17 cellular contexts compared by ENCODE assay signal in genomic region chr14:61183486-61183885, GRCh38.
DNase-seq lines count a peak whose midpoint lies in the region; ATAC-seq lines count a peak whose summit lies in the region.
"Had no signal": no experiment of that assay in that cellular context is flagged by ENCODE, and none has a peak within 500 bp of the region (broad histone marks: within the 10 kb centered on the region; RNA-seq: fewer than 3 reads in every experiment).

No MANE protein-coding gene starts in this region.

- no peak overlapping the region for H3K4me3 Mint-ChIP-seq in activated T-helper 2 cell treated with anti-CD3 and anti-CD28 coated beads, Interferon-gamma antibody, Interleukin-2, Interleukin-4, amounts not matched to agents 10 μg/mL and 5 μg/mL and 100 μg/mL, durations not matched to agents 14 hours and 24 hours and 36 hours (ENCODE audit: low read depth)
- H3K4me3 Mint-ChIP-seq: activated naive CD8-positive, alpha-beta T cell treated with anti-CD3 and anti-CD28 coated beads, Interleukin-2, amount 10 ng/mL, durations not matched to agents 7 days and 5 days; CD14-positive monocyte; type B pancreatic cell had no signal

- no peaks in the 10 kb centered on the region for H3K36me3 ChIP-seq in MG63
- H3K36me3 ChIP-seq: left lung had no signal

- no peaks in the 10 kb centered on the region for H3K36me3 Mint-ChIP-seq in activated T-helper 2 cell treated with anti-CD3 and anti-CD28 coated beads, Interferon-gamma antibody, Interleukin-2, Interleukin-4, amounts not matched to agents 10 μg/mL and 5 μg/mL and 100 μg/mL, durations not matched to agents 14 hours and 24 hours and 36 hours (ENCODE audit: low read depth)
- H3K36me3 Mint-ChIP-seq: activated naive CD8-positive, alpha-beta T cell treated with anti-CD3 and anti-CD28 coated beads, Interleukin-2, amount 10 ng/mL, durations not matched to agents 7 days and 5 days; CD14-positive monocyte; naive B cell; type B pancreatic cell had no signal

- H3K4me1 Mint-ChIP-seq in activated T-helper 2 cell treated with anti-CD3 and anti-CD28 coated beads, Interferon-gamma antibody, Interleukin-2, Interleukin-4, amounts not matched to agents 10 μg/mL and 5 μg/mL and 100 μg/mL, durations not matched to agents 14 hours and 24 hours and 36 hours (ENCODE audit: low read depth) = peaks cover 32% of the 10 kb centered on the region
- H3K4me1 Mint-ChIP-seq: CD14-positive monocyte, naive B cell had no signal

- H3K27me3 ChIP-seq in MG63 = no peaks in the 10 kb centered on the region

- peak; percentile 66 for DNase-seq in DMS153 treated with DMSO at 0.1 percent for 48 hours (lab: John Stamatoyannopoulos, UW; ENCODE audit: unreplicated experiment)
- peak; percentile 46 for DNase-seq in MG63
- no peak for DNase-seq in activated T-helper 2 cell treated with anti-CD3 and anti-CD28 coated beads, Interferon-gamma antibody, Interleukin-2, Interleukin-4, amounts not matched to agents 10 μg/mL and 5 μg/mL and 100 μg/mL, durations not matched to agents 14 hours and 24 hours and 36 hours (ENCODE audit: low spot score)
- peak; percentile 83 to 89 for DNase-seq in lung microvascular endothelial cell (ENCODE audit: low read depth in 2 of 2)
- no peak for DNase-seq in SIG-M5 (lab: John Stamatoyannopoulos, UW)
- DNase-seq in HuH-7.5 (ENCODE audit: low spot score) = no peak
- DNase-seq in left lobe of liver (ENCODE audit: low spot score) = no peak
- DNase-seq: activated CD8-positive, alpha-beta memory T cell treated with anti-CD3 and anti-CD28 coated beads, Interleukin-2, amount 50 U/mL, for 4 hours; activated naive CD8-positive, alpha-beta T cell treated with anti-CD3 and anti-CD28 coated beads, Interleukin-2, amount 10 ng/mL, durations not matched to agents 7 days and 5 days; left lung; naive B cell; NCI-H1694 treated with DMSO at 0.1 percent for 48 hours; stimulated activated CD4-positive, alpha-beta T cell treated with anti-CD3 and anti-CD28 coated beads, Interleukin-2, amount 100 ng/mL, for 24 hours had no signal

- no peaks in the 10 kb centered on the region for H3K9me3 Mint-ChIP-seq in activated T-helper 2 cell treated with anti-CD3 and anti-CD28 coated beads, Interferon-gamma antibody, Interleukin-2, Interleukin-4, amounts not matched to agents 10 μg/mL and 5 μg/mL and 100 μg/mL, durations not matched to agents 14 hours and 24 hours and 36 hours
- H3K9me3 Mint-ChIP-seq: activated naive CD8-positive, alpha-beta T cell treated with anti-CD3 and anti-CD28 coated beads, Interleukin-2, amount 10 ng/mL, durations not matched to agents 7 days and 5 days had no signal

- H3K4me3 ChIP-seq in MG63 = no peak overlapping the region
- H3K4me3 ChIP-seq: left lung had no signal

- no peaks in the 10 kb centered on the region for H3K9me3 ChIP-seq in MG63
- H3K9me3 ChIP-seq: left lung had no signal

- H3K27ac Mint-ChIP-seq in activated T-helper 2 cell treated with anti-CD3 and anti-CD28 coated beads, Interferon-gamma antibody, Interleukin-2, Interleukin-4, amounts not matched to agents 10 μg/mL and 5 μg/mL and 100 μg/mL, durations not matched to agents 14 hours and 24 hours and 36 hours = peak overlapping the region; percentile 40
- H3K27ac Mint-ChIP-seq: activated naive CD8-positive, alpha-beta T cell treated with anti-CD3 and anti-CD28 coated beads, Interleukin-2, amount 10 ng/mL, durations not matched to agents 7 days and 5 days; CD14-positive monocyte; naive B cell; type B pancreatic cell had no signal

- intact Hi-C loops in activated T-helper 2 cell treated with anti-CD3 and anti-CD28 coated beads, Interferon-gamma antibody, Interleukin-2, Interleukin-4, amounts not matched to agents 10 μg/mL and 5 μg/mL and 100 μg/mL, durations not matched to agents 14 hours and 24 hours and 36 hours (cut with micrococcal nuclease) = no loop called here

- no peak for ATAC-seq in left lobe of liver
- no peak for ATAC-seq in HG02798 (IDR thresholded peaks at IDR 0.05; ENCODE audit: poor library complexity, unreplicated experiment)
- ATAC-seq: esophagus mucosa, left lung had no signal

- no peaks in the 10 kb centered on the region for H3K27me3 Mint-ChIP-seq in activated T-helper 2 cell treated with anti-CD3 and anti-CD28 coated beads, Interferon-gamma antibody, Interleukin-2, Interleukin-4, amounts not matched to agents 10 μg/mL and 5 μg/mL and 100 μg/mL, durations not matched to agents 14 hours and 24 hours and 36 hours (ENCODE audit: low read depth)
- H3K27me3 Mint-ChIP-seq: type B pancreatic cell had no signal

Comparison
In these comparisons a context has a peak if more than half of its experiments do, and no peak if none do; other contexts are left out.
1. DNase-seq: peak in DMS153 treated with DMSO at 0.1 percent for 48 hours (single experiment), MG63 (single experiment) and lung microvascular endothelial cell (2 of 2); none in activated T-helper 2 cell treated with anti-CD3 and anti-CD28 coated beads, Interferon-gamma antibody, Interleukin-2, Interleukin-4, amounts not matched to agents 10 μg/mL and 5 μg/mL and 100 μg/mL, durations not matched to agents 14 hours and 24 hours and 36 hours (single experiment), SIG-M5 (single experiment), HuH-7.5 (single experiment) and left lobe of liver (single experiment).